Comparison of ENCODE assay signal across 1 cellular context in genomic region chr9:133004091-133005072, GRCh38.
A peak's percentile ranks its signal among the peaks of the same experiment; 100 is the strongest.
TF ChIP-seq lines count a peak whose summit lies in the region.

No MANE protein-coding gene starts in this region.

TF ChIP-seq in K562, 482 proteins besides CTCF, POLR2A, EP300 and RAD21 (continued from another document and continues in another):
- TF ChIP-seq PKNOX1 (IDR thresholded peaks at IDR 0.05), result peak; percentile 51; the same call in 1 of the 2 replicates
- TF ChIP-seq HIVEP1 (CRISPR knock-in tag; IDR thresholded peaks at IDR 0.05), result peak; percentile 76; the same call in 1 of the 2 replicates
- TF ChIP-seq JUN (IDR thresholded peaks at IDR 0.05; ENCODE audit: borderline replicate concordance, low read depth, low read length), result peak; percentile 77; the same call in 1 of the 2 replicates
- TF ChIP-seq JUN (CRISPR knock-in tag; IDR thresholded peaks at IDR 0.05; ENCODE audit: borderline replicate concordance), result peak; percentile 75; the same call in 1 of the 2 replicates
- no peak for TF ChIP-seq GMEB1 (CRISPR knock-in tag; IDR thresholded peaks at IDR 0.05)
- TF ChIP-seq NRF1 (conservative IDR thresholded peaks at IDR 0.05 in 1 of 2, IDR thresholded peaks at IDR 0.05 in 1 of 2), result 0 out of 4 replicates have a peak, but pooled peaks have one; percentile 13 to 29
- TF ChIP-seq, protein P1, sequence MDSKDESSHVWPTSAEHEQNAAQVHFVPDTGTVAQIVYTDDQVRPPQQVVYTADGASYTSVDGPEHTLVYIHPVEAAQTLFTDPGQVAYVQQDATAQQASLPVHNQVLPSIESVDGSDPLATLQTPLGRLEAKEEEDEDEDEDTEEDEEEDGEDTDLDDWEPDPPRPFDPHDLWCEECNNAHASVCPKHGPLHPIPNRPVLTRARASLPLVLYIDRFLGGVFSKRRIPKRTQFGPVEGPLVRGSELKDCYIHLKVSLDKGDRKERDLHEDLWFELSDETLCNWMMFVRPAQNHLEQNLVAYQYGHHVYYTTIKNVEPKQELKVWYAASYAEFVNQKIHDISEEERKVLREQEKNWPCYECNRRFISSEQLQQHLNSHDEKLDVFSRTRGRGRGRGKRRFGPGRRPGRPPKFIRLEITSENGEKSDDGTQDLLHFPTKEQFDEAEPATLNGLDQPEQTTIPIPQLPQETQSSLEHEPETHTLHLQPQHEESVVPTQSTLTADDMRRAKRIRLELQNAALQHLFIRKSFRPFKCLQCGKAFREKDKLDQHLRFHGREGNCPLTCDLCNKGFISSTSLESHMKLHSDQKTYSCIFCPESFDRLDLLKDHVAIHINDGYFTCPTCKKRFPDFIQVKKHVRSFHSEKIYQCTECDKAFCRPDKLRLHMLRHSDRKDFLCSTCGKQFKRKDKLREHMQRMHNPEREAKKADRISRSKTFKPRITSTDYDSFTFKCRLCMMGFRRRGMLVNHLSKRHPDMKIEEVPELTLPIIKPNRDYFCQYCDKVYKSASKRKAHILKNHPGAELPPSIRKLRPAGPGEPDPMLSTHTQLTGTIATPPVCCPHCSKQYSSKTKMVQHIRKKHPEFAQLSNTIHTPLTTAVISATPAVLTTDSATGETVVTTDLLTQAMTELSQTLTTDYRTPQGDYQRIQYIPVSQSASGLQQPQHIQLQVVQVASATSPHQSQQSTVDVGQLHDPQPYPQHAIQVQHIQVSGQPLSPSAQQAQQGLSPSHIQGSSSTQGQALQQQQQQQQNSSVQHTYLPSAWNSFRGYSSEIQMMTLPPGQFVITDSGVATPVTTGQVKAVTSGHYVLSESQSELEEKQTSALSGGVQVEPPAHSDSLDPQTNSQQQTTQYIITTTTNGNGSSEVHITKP (IDR thresholded peaks at IDR 0.05; ENCODE audit: partially characterized antibody), result peak; percentile 57
- peak; percentile 87; the same call in 1 of the 2 replicates for TF ChIP-seq ZNF589 (CRISPR knock-in tag; IDR thresholded peaks at IDR 0.05; ENCODE audit: low read depth)
- peak; percentile 74; the same call in 1 of the 2 replicates for TF ChIP-seq NFATC3 (IDR thresholded peaks at IDR 0.05)
- TF ChIP-seq ZNF212 (CRISPR knock-in tag; IDR thresholded peaks at IDR 0.05), result no peak
- TF ChIP-seq, protein P2, sequence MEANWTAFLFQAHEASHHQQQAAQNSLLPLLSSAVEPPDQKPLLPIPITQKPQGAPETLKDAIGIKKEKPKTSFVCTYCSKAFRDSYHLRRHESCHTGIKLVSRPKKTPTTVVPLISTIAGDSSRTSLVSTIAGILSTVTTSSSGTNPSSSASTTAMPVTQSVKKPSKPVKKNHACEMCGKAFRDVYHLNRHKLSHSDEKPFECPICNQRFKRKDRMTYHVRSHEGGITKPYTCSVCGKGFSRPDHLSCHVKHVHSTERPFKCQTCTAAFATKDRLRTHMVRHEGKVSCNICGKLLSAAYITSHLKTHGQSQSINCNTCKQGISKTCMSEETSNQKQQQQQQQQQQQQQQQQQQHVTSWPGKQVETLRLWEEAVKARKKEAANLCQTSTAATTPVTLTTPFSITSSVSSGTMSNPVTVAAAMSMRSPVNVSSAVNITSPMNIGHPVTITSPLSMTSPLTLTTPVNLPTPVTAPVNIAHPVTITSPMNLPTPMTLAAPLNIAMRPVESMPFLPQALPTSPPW (CRISPR knock-in tag; IDR thresholded peaks at IDR 0.05), result peak; percentile 99
- TF ChIP-seq ZNF778 (CRISPR knock-in tag; IDR thresholded peaks at IDR 0.05), result no peak
- no peak for TF ChIP-seq ZNF584 (CRISPR knock-in tag; IDR thresholded peaks at IDR 0.05; ENCODE audit: low read depth)
- TF ChIP-seq, protein P3, sequence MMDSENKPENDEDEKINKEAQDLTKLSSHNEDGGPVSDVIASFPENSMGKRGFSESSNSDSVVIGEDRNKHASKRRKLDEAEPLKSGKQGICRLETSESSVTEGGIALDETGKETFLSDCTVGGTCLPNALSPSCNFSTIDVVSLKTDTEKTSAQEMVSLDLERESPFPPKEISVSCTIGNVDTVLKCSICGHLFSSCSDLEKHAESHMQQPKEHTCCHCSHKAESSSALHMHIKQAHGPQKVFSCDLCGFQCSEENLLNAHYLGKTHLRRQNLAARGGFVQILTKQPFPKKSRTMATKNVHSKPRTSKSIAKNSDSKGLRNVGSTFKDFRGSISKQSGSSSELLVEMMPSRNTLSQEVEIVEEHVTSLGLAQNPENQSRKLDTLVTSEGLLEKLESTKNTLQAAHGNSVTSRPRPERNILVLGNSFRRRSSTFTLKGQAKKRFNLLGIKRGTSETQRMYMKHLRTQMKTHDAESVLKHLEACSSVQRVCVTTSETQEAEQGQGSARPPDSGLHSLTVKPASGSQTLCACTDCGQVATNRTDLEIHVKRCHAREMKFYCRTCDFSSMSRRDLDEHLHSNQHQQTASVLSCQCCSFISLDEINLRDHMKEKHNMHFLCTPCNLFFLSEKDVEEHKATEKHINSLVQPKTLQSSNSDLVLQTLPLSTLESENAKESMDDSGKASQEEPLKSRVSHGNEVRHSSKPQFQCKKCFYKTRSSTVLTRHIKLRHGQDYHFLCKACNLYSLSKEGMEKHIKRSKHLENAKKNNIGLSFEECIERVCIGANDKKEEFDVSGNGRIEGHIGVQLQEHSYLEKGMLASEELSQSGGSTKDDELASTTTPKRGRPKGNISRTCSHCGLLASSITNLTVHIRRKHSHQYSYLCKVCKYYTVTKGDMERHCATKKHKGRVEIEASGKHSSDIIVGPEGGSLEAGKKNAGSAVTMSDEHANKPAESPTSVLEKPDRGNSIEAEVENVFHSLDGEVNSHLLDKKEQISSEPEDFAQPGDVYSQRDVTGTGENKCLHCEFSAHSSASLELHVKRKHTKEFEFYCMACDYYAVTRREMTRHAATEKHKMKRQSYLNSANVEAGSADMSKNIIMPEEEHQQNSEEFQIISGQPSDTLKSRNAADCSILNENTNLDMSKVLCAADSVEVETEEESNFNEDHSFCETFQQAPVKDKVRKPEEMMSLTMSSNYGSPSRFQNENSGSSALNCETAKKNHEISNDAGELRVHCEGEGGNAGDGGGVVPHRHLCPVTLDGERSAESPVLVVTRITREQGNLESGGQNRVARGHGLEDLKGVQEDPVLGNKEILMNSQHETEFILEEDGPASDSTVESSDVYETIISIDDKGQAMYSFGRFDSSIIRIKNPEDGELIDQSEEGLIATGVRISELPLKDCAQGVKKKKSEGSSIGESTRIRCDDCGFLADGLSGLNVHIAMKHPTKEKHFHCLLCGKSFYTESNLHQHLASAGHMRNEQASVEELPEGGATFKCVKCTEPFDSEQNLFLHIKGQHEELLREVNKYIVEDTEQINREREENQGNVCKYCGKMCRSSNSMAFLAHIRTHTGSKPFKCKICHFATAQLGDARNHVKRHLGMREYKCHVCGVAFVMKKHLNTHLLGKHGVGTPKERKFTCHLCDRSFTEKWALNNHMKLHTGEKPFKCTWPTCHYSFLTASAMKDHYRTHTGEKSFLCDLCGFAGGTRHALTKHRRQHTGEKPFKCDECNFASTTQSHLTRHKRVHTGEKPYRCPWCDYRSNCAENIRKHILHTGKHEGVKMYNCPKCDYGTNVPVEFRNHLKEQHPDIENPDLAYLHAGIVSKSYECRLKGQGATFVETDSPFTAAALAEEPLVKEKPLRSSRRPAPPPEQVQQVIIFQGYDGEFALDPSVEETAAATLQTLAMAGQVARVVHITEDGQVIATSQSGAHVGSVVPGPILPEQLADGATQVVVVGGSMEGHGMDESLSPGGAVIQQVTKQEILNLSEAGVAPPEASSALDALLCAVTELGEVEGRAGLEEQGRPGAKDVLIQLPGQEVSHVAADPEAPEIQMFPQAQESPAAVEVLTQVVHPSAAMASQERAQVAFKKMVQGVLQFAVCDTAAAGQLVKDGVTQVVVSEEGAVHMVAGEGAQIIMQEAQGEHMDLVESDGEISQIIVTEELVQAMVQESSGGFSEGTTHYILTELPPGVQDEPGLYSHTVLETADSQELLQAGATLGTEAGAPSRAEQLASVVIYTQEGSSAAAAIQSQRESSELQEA (IDR thresholded peaks at IDR 0.05; ENCODE audit: low read depth), result no peak
- TF ChIP-seq TAF15 (IDR thresholded peaks at IDR 0.05; ENCODE audit: low read depth, low read length), result no peak
- no peak for TF ChIP-seq NCOA2 (IDR thresholded peaks at IDR 0.05; ENCODE audit: partially characterized antibody in 2 of 2)
- TF ChIP-seq, protein P4, sequence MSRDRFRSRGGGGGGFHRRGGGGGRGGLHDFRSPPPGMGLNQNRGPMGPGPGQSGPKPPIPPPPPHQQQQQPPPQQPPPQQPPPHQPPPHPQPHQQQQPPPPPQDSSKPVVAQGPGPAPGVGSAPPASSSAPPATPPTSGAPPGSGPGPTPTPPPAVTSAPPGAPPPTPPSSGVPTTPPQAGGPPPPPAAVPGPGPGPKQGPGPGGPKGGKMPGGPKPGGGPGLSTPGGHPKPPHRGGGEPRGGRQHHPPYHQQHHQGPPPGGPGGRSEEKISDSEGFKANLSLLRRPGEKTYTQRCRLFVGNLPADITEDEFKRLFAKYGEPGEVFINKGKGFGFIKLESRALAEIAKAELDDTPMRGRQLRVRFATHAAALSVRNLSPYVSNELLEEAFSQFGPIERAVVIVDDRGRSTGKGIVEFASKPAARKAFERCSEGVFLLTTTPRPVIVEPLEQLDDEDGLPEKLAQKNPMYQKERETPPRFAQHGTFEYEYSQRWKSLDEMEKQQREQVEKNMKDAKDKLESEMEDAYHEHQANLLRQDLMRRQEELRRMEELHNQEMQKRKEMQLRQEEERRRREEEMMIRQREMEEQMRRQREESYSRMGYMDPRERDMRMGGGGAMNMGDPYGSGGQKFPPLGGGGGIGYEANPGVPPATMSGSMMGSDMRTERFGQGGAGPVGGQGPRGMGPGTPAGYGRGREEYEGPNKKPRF (IDR thresholded peaks at IDR 0.05; ENCODE audit: low read depth, low read length), result no peak
- TF ChIP-seq ZBTB7A (IDR thresholded peaks at IDR 0.05; ENCODE audit: borderline replicate concordance, control insufficient read depth, low read depth, low read length), result peak; percentile 99
- TF ChIP-seq BRF1 (IDR thresholded peaks at IDR 0.05; ENCODE audit: borderline replicate concordance, extremely low read depth, insufficient read length), result no peak
- TF ChIP-seq SIRT6 (IDR thresholded peaks at IDR 0.05; ENCODE audit: low read depth, low read length), result no peak
- peak; percentile 77 for TF ChIP-seq ZFX (CRISPR knock-in tag; IDR thresholded peaks at IDR 0.05)
- TF ChIP-seq U2AF1 (optimal IDR thresholded peaks at IDR 0.05; ENCODE audit: low read depth, low read length), result no peak
- no peak for TF ChIP-seq MEF2A (IDR thresholded peaks at IDR 0.05; ENCODE audit: control insufficient read depth, low read depth, low read length)
- peak; percentile 83; the same call in 1 of the 2 replicates for TF ChIP-seq KAT7 (CRISPR knock-in tag; IDR thresholded peaks at IDR 0.05; ENCODE audit: borderline replicate concordance)
- TF ChIP-seq TEAD2 (tag; IDR thresholded peaks at IDR 0.05), result no peak
- TF ChIP-seq, protein P5, sequence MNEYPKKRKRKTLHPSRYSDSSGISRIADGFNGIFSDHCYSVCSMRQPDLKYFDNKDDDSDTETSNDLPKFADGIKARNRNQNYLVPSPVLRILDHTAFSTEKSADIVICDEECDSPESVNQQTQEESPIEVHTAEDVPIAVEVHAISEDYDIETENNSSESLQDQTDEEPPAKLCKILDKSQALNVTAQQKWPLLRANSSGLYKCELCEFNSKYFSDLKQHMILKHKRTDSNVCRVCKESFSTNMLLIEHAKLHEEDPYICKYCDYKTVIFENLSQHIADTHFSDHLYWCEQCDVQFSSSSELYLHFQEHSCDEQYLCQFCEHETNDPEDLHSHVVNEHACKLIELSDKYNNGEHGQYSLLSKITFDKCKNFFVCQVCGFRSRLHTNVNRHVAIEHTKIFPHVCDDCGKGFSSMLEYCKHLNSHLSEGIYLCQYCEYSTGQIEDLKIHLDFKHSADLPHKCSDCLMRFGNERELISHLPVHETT (CRISPR knock-in tag; conservative IDR thresholded peaks at IDR 0.05 in 1 of 2, IDR thresholded peaks at IDR 0.05 in 1 of 2), result peak in 1 of 2 experiments; percentile 91; a peak in 2 of 4 replicates
- no peak for TF ChIP-seq RBBP5 (IDR thresholded peaks at IDR 0.05; ENCODE audit: borderline replicate concordance, insufficient read depth, low read length, poor library complexity, severe bottlenecking)
- no peak for TF ChIP-seq ZNF175 (CRISPR knock-in tag; IDR thresholded peaks at IDR 0.05; ENCODE audit: low read depth)
- no peak for TF ChIP-seq POLR3G (IDR thresholded peaks at IDR 0.05; ENCODE audit: extremely low read depth, insufficient read length, insufficient replicate concordance)
- TF ChIP-seq SAFB (IDR thresholded peaks at IDR 0.05; ENCODE audit: borderline replicate concordance, low read depth, low read length), result no peak
- no peak for TF ChIP-seq TAF7 (tag; IDR thresholded peaks at IDR 0.05)
- TF ChIP-seq TFAM (CRISPR knock-in tag; conservative IDR thresholded peaks at IDR 0.05), result no peak
- no peak for TF ChIP-seq GTF2F1 (IDR thresholded peaks at IDR 0.05; ENCODE audit: low read depth, low read length)
- no peak for TF ChIP-seq ZNF124 (CRISPR knock-in tag; IDR thresholded peaks at IDR 0.05)
- TF ChIP-seq RB1 (IDR thresholded peaks at IDR 0.05; ENCODE audit: low read depth), result peak; percentile 54; the same call in 1 of the 2 replicates
